Comparison of ENCODE assay signal across 1 cellular context in genomic region chr16:18799500-18799899, GRCh38.
TF ChIP-seq lines count a peak whose summit lies in the region.

No MANE protein-coding gene starts in this region.

TF ChIP-seq in WTC11, 78 proteins besides CTCF, POLR2A, EP300 and RAD21 (continued from another document):
- TF ChIP-seq CDX4 (CRISPR knock-in tag; IDR thresholded peaks at IDR 0.05; ENCODE audit: borderline replicate concordance), result no peak
- TF ChIP-seq ZNF121 (CRISPR knock-in tag; IDR thresholded peaks at IDR 0.05), result no peak
- TF ChIP-seq SMAD3 (CRISPR knock-in tag; IDR thresholded peaks at IDR 0.05; ENCODE audit: borderline replicate concordance), result no peak
- TF ChIP-seq TEAD4 (CRISPR knock-in tag; IDR thresholded peaks at IDR 0.05), result no peak
- TF ChIP-seq HMGXB4 (CRISPR knock-in tag; IDR thresholded peaks at IDR 0.05), result no peak
- no peak for TF ChIP-seq ZBTB43 (CRISPR knock-in tag; IDR thresholded peaks at IDR 0.05)
- TF ChIP-seq IRF1 (CRISPR knock-in tag; IDR thresholded peaks at IDR 0.05), result no peak
- no peak for TF ChIP-seq CREM (CRISPR knock-in tag; IDR thresholded peaks at IDR 0.05)
- TF ChIP-seq JAZF1 (CRISPR knock-in tag; IDR thresholded peaks at IDR 0.05), result no peak
- TF ChIP-seq ZSCAN18 (CRISPR knock-in tag; IDR thresholded peaks at IDR 0.05), result no peak
